ENCODE assay signal across 14 cellular contexts in the genomic region with DNA sequence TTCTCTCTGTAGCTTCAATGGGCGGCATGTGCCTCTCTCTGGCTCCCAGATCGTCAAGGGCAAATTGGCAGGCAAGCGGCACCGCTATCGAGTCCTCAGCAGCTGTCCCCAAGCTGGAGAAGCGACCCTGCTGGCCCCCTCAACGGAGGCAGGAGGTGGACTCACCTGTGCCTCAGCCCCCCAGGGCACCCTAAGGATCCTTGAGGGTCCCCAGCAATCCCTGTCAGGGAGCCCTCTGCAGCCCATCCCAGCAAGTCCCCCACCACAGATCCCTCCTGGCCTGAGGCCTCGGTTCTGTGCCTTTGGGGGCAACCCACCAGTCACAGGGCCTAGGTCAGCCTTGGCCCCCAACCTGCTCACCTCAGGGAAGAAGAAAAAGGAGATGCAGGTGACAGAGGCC. TPM values are rescaled to one million over a fixed set of nuclear protein-coding genes. Genes with fewer than 3 reads are reported as not detected.
DNase-seq lines count a peak whose midpoint lies in the region; ATAC-seq and TF ChIP-seq lines count a peak whose summit lies in the region.
"Had no signal": no experiment of that assay in that cellular context is flagged by ENCODE, and none has a peak within 500 bp of the region (broad histone marks: within the 10 kb centered on the region; RNA-seq: fewer than 3 reads in every experiment).

No MANE protein-coding gene starts in this region.

- no TSS peak for BruUV-seq in MCF 10A (replicated peaks; lab: Mats Ljungman, UMichigan)

- CTCF ChIA-PET in MCF 10A (lab: Yijun Ruan, JAX) (interaction anchor here (1.4 kb wide), 1 partner anchor 78 kb away, joined by 8 read pairs; no protein-coding TSS in a partner anchor), RWPE1 (lab: Yijun Ruan, JAX) (interaction anchor here (1.1 kb wide), 1 partner anchor 31 kb away, joined by 3 read pairs; no protein-coding TSS in a partner anchor)

- H3K4me3 ChIP-seq in breast epithelium (no peak overlapping the region), endodermal cell (ENCODE audit: low read length) (no peak overlapping the region)

- H3K4me1 ChIP-seq in breast epithelium (peaks cover 0 to 16% of the 10 kb centered on the region in 2 donors), endodermal cell (ENCODE audit: control insufficient read depth, insufficient read depth, low read length) (peaks cover 2% of the 10 kb centered on the region)

- TF ChIP-seq CTCF in MCF 10A (IDR thresholded peaks at IDR 0.05; ENCODE audit: unreplicated experiment) = no peak
- TF ChIP-seq CTCF in breast epithelium (IDR thresholded peaks at IDR 0.05) = no peak
- no peak for TF ChIP-seq CTCF in RWPE1 (conservative IDR thresholded peaks at IDR 0.05; ENCODE audit: low read depth)
- TF ChIP-seq CTCF in endodermal cell (conservative IDR thresholded peaks at IDR 0.05) = no peak
- TF ChIP-seq CTCF in type B pancreatic cell (conservative IDR thresholded peaks at IDR 0.05) = no peak

- 93 to 94% methylated on average over 2 to 8 of the region's 8 CpGs for WGBS in endodermal cell (ENCODE audit: insufficient coverage in 1 of 2, insufficient read length in 1 of 2), 2 experiments

- no peaks in the 10 kb centered on the region for H3K9me3 ChIP-seq in breast epithelium
- no peaks in the 10 kb centered on the region for H3K9me3 ChIP-seq in endodermal cell (ENCODE audit: control insufficient read depth, low read length)

- no peak overlapping the region for H3K27ac Mint-ChIP-seq in MCF 10A (ENCODE audit: low read depth, unreplicated experiment)
- H3K27ac Mint-ChIP-seq in endodermal cell = no peak overlapping the region
- H3K27ac Mint-ChIP-seq in type B pancreatic cell = no peak overlapping the region
- H3K27ac Mint-ChIP-seq: activated CD8-positive, alpha-beta memory T cell treated with anti-CD3 and anti-CD28 coated beads, Interleukin-2, amount 10 ng/mL, durations not matched to agents 7 days and 5 days had no signal

- H3K4me3 Mint-ChIP-seq in MCF 10A (ENCODE audit: unreplicated experiment) (peak overlapping the region; percentile 96), endodermal cell (peak overlapping the region; percentile 86), type B pancreatic cell (peak overlapping the region; percentile 75)

- DNase-seq in MCF 10A (ENCODE audit: unreplicated experiment) (no peak), breast epithelium (ENCODE audit: low spot score in 2 of 2) (no peak), RWPE1 (ENCODE audit: low spot score) (no peak), endodermal cell (no peak), type B pancreatic cell (ENCODE audit: extremely low spot score, unreplicated experiment) (no peak), left cardiac atrium (no peak), Right ventricle myocardium superior (no peak)
- DNase-seq: activated CD8-positive, alpha-beta memory T cell treated with anti-CD3 and anti-CD28 coated beads, Interleukin-2, amount 10 ng/mL, durations not matched to agents 7 days and 5 days; aorta; Kasumi-1; mesendoderm; NCI-H524 treated with DMSO at 0.1 percent for 48 hours; RPMI8226 had no signal

- no peak overlapping the region for H3K9ac ChIP-seq in endodermal cell (ENCODE audit: extremely low read depth, low read length, poor library complexity, severe bottlenecking)

- no peaks in the 10 kb centered on the region for H3K36me3 ChIP-seq in breast epithelium
- peaks cover 17% of the 10 kb centered on the region for H3K36me3 ChIP-seq in endodermal cell (ENCODE audit: control insufficient read depth, insufficient read depth, low read length)

- intact Hi-C loops in MCF 10A (cut with micrococcal nuclease) = no loop called here
- intact Hi-C loops in breast epithelium (cut with DNase I; ENCODE audit: low total_unique reads) = no loop called here
- intact Hi-C loops in left cardiac atrium (cut with DNase I) = no loop called here
- intact Hi-C loops in Right ventricle myocardium superior (cut with DNase I) = no loop called here

- H3K27ac ChIP-seq in breast epithelium (no peak overlapping the region), RWPE1 (peak overlapping the region; percentile 71), endodermal cell (ENCODE audit: low read depth, low read length) (no peak overlapping the region)

- no peak for ATAC-seq in GM21786 (IDR thresholded peaks at IDR 0.05; ENCODE audit: unreplicated experiment)
- no peak for ATAC-seq in left cardiac atrium
- no peak for ATAC-seq in Right ventricle myocardium superior (ENCODE audit: poor library complexity)
- ATAC-seq: activated CD8-positive, alpha-beta memory T cell treated with anti-CD3 and anti-CD28 coated beads, Interleukin-2, amount 10 ng/mL, durations not matched to agents 7 days and 5 days had no signal

- H3K27me3 Mint-ChIP-seq in MCF 10A (ENCODE audit: insufficient read depth, unreplicated experiment) = no peaks in the 10 kb centered on the region
- peaks cover 6% of the 10 kb centered on the region for H3K27me3 Mint-ChIP-seq in endodermal cell (ENCODE audit: insufficient read depth)
- H3K27me3 Mint-ChIP-seq in type B pancreatic cell = peaks cover 26% of the 10 kb centered on the region

- no peak for TF ChIP-seq POLR2A in breast epithelium (IDR thresholded peaks at IDR 0.05)

- H3K4me1 Mint-ChIP-seq in MCF 10A (ENCODE audit: insufficient read depth, unreplicated experiment) (peaks cover 19% of the 10 kb centered on the region), endodermal cell (peaks cover 13% of the 10 kb centered on the region), type B pancreatic cell (ENCODE audit: unreplicated experiment) (peaks cover 29% of the 10 kb centered on the region)

- H3K9me3 Mint-ChIP-seq in MCF 10A (ENCODE audit: unreplicated experiment) (no peaks in the 10 kb centered on the region), endodermal cell (no peaks in the 10 kb centered on the region), type B pancreatic cell (no peaks in the 10 kb centered on the region)

- POLR2A ChIA-PET in MCF 10A (lab: Yijun Ruan, JAX) = interaction anchor here (1.1 to 2.1 kb wide), 5 partner anchors 8 to 169 kb away, joined by 3 to 10 read pairs (median 6); partner anchors contain the start of gene ERCC1
- POLR2A ChIA-PET in RWPE1 (lab: Yijun Ruan, JAX; ENCODE audit: low non-redundant PET) = no interaction called here

- H3K27me3 ChIP-seq in breast epithelium (no peaks in the 10 kb centered on the region), endodermal cell (ENCODE audit: control insufficient read depth, insufficient read depth, low read length, poor library complexity, severe bottlenecking) (no peaks in the 10 kb centered on the region)

- H3K36me3 Mint-ChIP-seq in MCF 10A (ENCODE audit: insufficient read depth, unreplicated experiment) = peaks cover 38% of the 10 kb centered on the region
- peaks cover 27% of the 10 kb centered on the region for H3K36me3 Mint-ChIP-seq in endodermal cell (ENCODE audit: low read depth)
- H3K36me3 Mint-ChIP-seq in type B pancreatic cell = peaks cover 10% of the 10 kb centered on the region

RNA-seq across cellular contexts. Expression of gene POLR1G, which starts 1.7 kb away (rescaled TPM):
- 9.6 and 17.6 TPM in 2 replicates for total RNA-seq in MCF 10A (2022)
- total RNA-seq in breast epithelium = 1 to 10 TPM; 2.6 to 6.9 (median 5.3) TPM
- 10 to 100 TPM; 13.2 to 16.0 TPM for total RNA-seq in endodermal cell
- 6.8 TPM for polyA plus RNA-seq in endodermal cell (2013, experiment 1 of 2)
- 6.2 TPM for polyA plus RNA-seq in endodermal cell (2013, experiment 2 of 2)
- 7.2 and 9.5 TPM in 2 replicates for total RNA-seq in type B pancreatic cell (ENCODE audit: low replicate concordance)
- 1 to 10 TPM; 4.6 to 5.5 TPM for total RNA-seq in left cardiac atrium
- total RNA-seq in Right ventricle myocardium superior = 7.7 TPM

RNA-seq across cellular contexts. Expression of gene PPP1R13L, which starts 3.3 kb away (rescaled TPM):
- total RNA-seq in MCF 10A (2022) (142 and 161 TPM in 2 replicates), breast epithelium (10 to 100 TPM in 2 of 3 donors, 1 to 10 TPM in 1; 3.4 to 45.1 (median 34.7) TPM), endodermal cell (10 to 100 TPM; 17.9 to 26.4 TPM), type B pancreatic cell (ENCODE audit: low replicate concordance) (38.6 and 110 TPM in 2 replicates), left cardiac atrium (100 to 1,000 TPM; 123 to 143 TPM), Right ventricle myocardium superior (207 TPM)
- polyA plus RNA-seq in endodermal cell (2013, experiment 1 of 2) = 21.8 TPM
- polyA plus RNA-seq in endodermal cell (2013, experiment 2 of 2) = 16.7 TPM

RNA-seq across cellular contexts. Expression of gene ERCC1, which starts 15.6 kb away (rescaled TPM):
- total RNA-seq in MCF 10A (2022) (186 and 227 TPM in 2 replicates), breast epithelium (10 to 100 TPM; 89.9 to 96.7 (median 91.2) TPM), endodermal cell (10 to 100 TPM; 53.5 to 63.6 TPM), type B pancreatic cell (ENCODE audit: low replicate concordance) (57.3 and 71.8 TPM in 2 replicates), left cardiac atrium (100 to 1,000 TPM; 105 to 140 TPM), Right ventricle myocardium superior (163 TPM)
- polyA plus RNA-seq in endodermal cell (2013, experiment 1 of 2) = 70.3 TPM
- 66.1 TPM for polyA plus RNA-seq in endodermal cell (2013, experiment 2 of 2)

RNA-seq across cellular contexts. Expression of gene ERCC2, which starts 37.7 kb away (rescaled TPM):
- total RNA-seq in MCF 10A (2022) = 19.2 and 27.8 TPM in 2 replicates
- total RNA-seq in breast epithelium = 10 to 100 TPM in 1 of 3 donors, 1 to 10 TPM in 2; 6.4 to 11.5 (median 9.5) TPM
- 100 to 1,000 TPM in 1 of 2 donors, 10 to 100 TPM in 1; 87.9 to 105 TPM for total RNA-seq in endodermal cell
- polyA plus RNA-seq in endodermal cell (2013, experiment 1 of 2) = 62.3 TPM
- polyA plus RNA-seq in endodermal cell (2013, experiment 2 of 2) = 51.6 TPM
- 26.9 and 55.8 TPM in 2 replicates for total RNA-seq in type B pancreatic cell (ENCODE audit: low replicate concordance)
- total RNA-seq in left cardiac atrium = 10 to 100 TPM; 12.7 to 13.0 TPM
- total RNA-seq in Right ventricle myocardium superior = 11.2 TPM

RNA-seq across cellular contexts. Expression of gene FOSB, which starts 59.7 kb away (rescaled TPM):
- total RNA-seq in MCF 10A (2022) (13.3 and 29.3 TPM in 2 replicates), breast epithelium (100 to 1,000 TPM in 1 of 3 donors, 10 to 100 TPM in 2; 29.8 to 109 (median 38.4) TPM), endodermal cell (1 to 10 TPM; 1.6 to 3.0 TPM), type B pancreatic cell (ENCODE audit: low replicate concordance) (28.4 and 178 TPM in 2 replicates), left cardiac atrium (1 to 10 TPM; 1.5 to 5.5 TPM), Right ventricle myocardium superior (0.51 TPM)
- polyA plus RNA-seq in endodermal cell (2013, experiment 1 of 2) = 1.6 TPM
- 1.4 TPM for polyA plus RNA-seq in endodermal cell (2013, experiment 2 of 2)
